In genomic region chr1:36450270-36450918, GRCh38 we compare ENCODE assay signal across 1 cellular context.
TF ChIP-seq lines count a peak whose summit lies in the region.

Gene OSCP1, minus strand, starts transcription at chr1:36450451. Its CDS starts 82 bp downstream, at chr1:36450369.

TF ChIP-seq in GM12878, 131 proteins besides CTCF, POLR2A, EP300 and RAD21 (continued from another document and continues in another):
- peak; percentile 74 for TF ChIP-seq ZNF687 (IDR thresholded peaks at IDR 0.05)
- no peak for TF ChIP-seq ETV6 (conservative IDR thresholded peaks at IDR 0.05 in 1 of 2, IDR thresholded peaks at IDR 0.05 in 1 of 2; ENCODE audit: borderline replicate concordance in 1 of 2, low read depth in 1 of 2)
- peak; percentile 25; the same call in 1 of the 2 replicates for TF ChIP-seq CBFB (IDR thresholded peaks at IDR 0.05; ENCODE audit: low read depth)
- peak; percentile 71; the same call in 1 of the 2 replicates for TF ChIP-seq POLR2AphosphoS2 (IDR thresholded peaks at IDR 0.05; ENCODE audit: low read depth, low read length)
- peak; percentile 80; the same call in 1 of the 2 replicates for TF ChIP-seq HDGF (IDR thresholded peaks at IDR 0.05)
- TF ChIP-seq RELA (IDR thresholded peaks at IDR 0.05; ENCODE audit: borderline replicate concordance, partially characterized antibody) = peak; percentile 22
- no peak for TF ChIP-seq ESRRA (IDR thresholded peaks at IDR 0.05; ENCODE audit: low read length)
- TF ChIP-seq ZNF24 (IDR thresholded peaks at IDR 0.05) = no peak
- TF ChIP-seq TARDBP (IDR thresholded peaks at IDR 0.05; ENCODE audit: borderline replicate concordance) = 0 out of 2 replicates have a peak, but pooled peaks have one; percentile 59
- no peak for TF ChIP-seq BCL11A (IDR thresholded peaks at IDR 0.05; ENCODE audit: low read depth, low read length)
- peak; percentile 97 for TF ChIP-seq SIN3A (IDR thresholded peaks at IDR 0.05; ENCODE audit: low read depth, low read length)
- TF ChIP-seq ZNF592 (IDR thresholded peaks at IDR 0.05) = no peak
- TF ChIP-seq BMI1 (IDR thresholded peaks at IDR 0.05; ENCODE audit: borderline replicate concordance) = peak; percentile 97
- TF ChIP-seq RELB (IDR thresholded peaks at IDR 0.05; ENCODE audit: low read depth) = 0 out of 2 replicates have a peak, but pooled peaks have one; percentile 25
- TF ChIP-seq FOXM1 (IDR thresholded peaks at IDR 0.05; ENCODE audit: low read depth, low read length) = no peak
- peak; percentile 63; the same call in 1 of the 2 replicates for TF ChIP-seq SMAD5 (IDR thresholded peaks at IDR 0.05; ENCODE audit: low read depth)
- peak; percentile 86 for TF ChIP-seq POLR2AphosphoS5 (IDR thresholded peaks at IDR 0.05; ENCODE audit: low read length)
- no peak for TF ChIP-seq MYC (IDR thresholded peaks at IDR 0.05; ENCODE audit: insufficient read depth, insufficient read length, insufficient replicate concordance, low read length, severe bottlenecking)
- TF ChIP-seq NR2C2 (IDR thresholded peaks at IDR 0.05; ENCODE audit: borderline replicate concordance, control insufficient read depth, insufficient read length, low read depth) = no peak
- TF ChIP-seq POU2F2 (IDR thresholded peaks at IDR 0.05; ENCODE audit: borderline replicate concordance, low read depth, low read length) = peak; percentile 67; the same call in 2 of the 3 replicates
- no peak for TF ChIP-seq ZNF274 (IDR thresholded peaks at IDR 0.05; ENCODE audit: insufficient read depth, insufficient read length)
- 0 out of 2 replicates have a peak, but pooled peaks have one; percentile 27 for TF ChIP-seq PAX5 (IDR thresholded peaks at IDR 0.05; ENCODE audit: borderline replicate concordance, low read depth, low read length)
- TF ChIP-seq BHLHE40 (IDR thresholded peaks at IDR 0.05; ENCODE audit: borderline replicate concordance in 1 of 2, low read depth in 2 of 2, low read length in 1 of 2) = peak in 1 of 2 experiments; percentile 50; a peak in 2 of 4 replicates
- TF ChIP-seq SIX5 (IDR thresholded peaks at IDR 0.05; ENCODE audit: low read depth, low read length, severe bottlenecking) = peak; percentile 49
- TF ChIP-seq MAX (IDR thresholded peaks at IDR 0.05; ENCODE audit: low read depth, low read length) = 0 out of 2 replicates have a peak, but pooled peaks have one; percentile 25
- TF ChIP-seq E2F4 (IDR thresholded peaks at IDR 0.05; ENCODE audit: low read depth, low read length) = peak; percentile 28; the same call in 1 of the 2 replicates
- TF ChIP-seq IRF3 (IDR thresholded peaks at IDR 0.05) = peak; percentile 89
- TF ChIP-seq MXI1 (IDR thresholded peaks at IDR 0.05; ENCODE audit: low read depth, low read length) = peak; percentile 98
- TF ChIP-seq BCLAF1 (IDR thresholded peaks at IDR 0.05) = no peak
- TF ChIP-seq YY1 (IDR thresholded peaks at IDR 0.05; ENCODE audit: low read depth, low read length) = peak; percentile 46; the same call in 1 of the 2 replicates
- TF ChIP-seq RB1 (IDR thresholded peaks at IDR 0.05; ENCODE audit: borderline replicate concordance) = peak; percentile 83; the same call in 1 of the 2 replicates
- peak; percentile 88 for TF ChIP-seq FOS (IDR thresholded peaks at IDR 0.05; ENCODE audit: borderline replicate concordance, extremely low read depth, insufficient read length)
- TF ChIP-seq TCF7 (IDR thresholded peaks at IDR 0.05; ENCODE audit: borderline replicate concordance) = no peak
- no peak for TF ChIP-seq PAX8 (IDR thresholded peaks at IDR 0.05)
- peak; percentile 99 for TF ChIP-seq MEF2B (IDR thresholded peaks at IDR 0.05; ENCODE audit: partially characterized antibody, poor library complexity, severe bottlenecking)
- no peak for TF ChIP-seq HSF1 (IDR thresholded peaks at IDR 0.05; ENCODE audit: low read depth, low read length)
- peak; percentile 66 for TF ChIP-seq HCFC1 (IDR thresholded peaks at IDR 0.05; ENCODE audit: low read length)
- no peak for TF ChIP-seq ZNF207 (IDR thresholded peaks at IDR 0.05; ENCODE audit: borderline replicate concordance)
- peak; percentile 69 for TF ChIP-seq NFYA (IDR thresholded peaks at IDR 0.05; ENCODE audit: borderline replicate concordance, low read depth, low read length)
- TF ChIP-seq E4F1 (IDR thresholded peaks at IDR 0.05; ENCODE audit: borderline replicate concordance, partially characterized antibody) = no peak
- TF ChIP-seq ZZZ3 (IDR thresholded peaks at IDR 0.05; ENCODE audit: control insufficient read depth, insufficient read length, low read depth) = no peak
